Comparison of ENCODE assay signal across 9 cellular contexts in the genomic region with DNA sequence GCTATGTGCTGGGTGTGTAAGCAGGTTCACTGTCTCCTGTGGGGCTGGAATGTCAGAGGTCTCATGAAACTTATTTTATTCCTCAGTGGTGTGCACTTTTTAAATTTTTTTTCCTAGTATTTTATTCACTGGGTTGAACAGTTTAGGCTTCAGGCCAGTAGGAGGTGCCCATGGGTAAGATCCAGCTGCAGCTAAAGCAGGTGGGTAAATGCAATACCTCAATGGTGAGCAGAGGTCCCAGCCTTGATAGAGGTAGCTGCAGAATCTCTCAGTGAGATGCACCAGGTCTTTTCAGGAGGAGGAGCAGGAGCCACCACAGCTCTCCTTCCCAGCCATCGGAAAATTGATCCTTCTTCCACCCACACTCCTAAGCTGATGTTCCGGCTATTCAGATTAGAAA. TPM values are rescaled to one million over a fixed set of nuclear protein-coding genes. Genes with fewer than 3 reads are reported as not detected.
DNase-seq lines count a peak whose midpoint lies in the region; ATAC-seq and TF ChIP-seq lines count a peak whose summit lies in the region.
"Had no signal": no experiment of that assay in that cellular context is flagged by ENCODE, and none has a peak within 500 bp of the region (broad histone marks: within the 10 kb centered on the region; RNA-seq: fewer than 3 reads in every experiment).

No MANE protein-coding gene starts in this region.

- DNase-seq in CD1c-positive myeloid dendritic cell (ENCODE audit: extremely low spot score) = peak; percentile 37
- peak; percentile 8 for DNase-seq in GM23248
- DNase-seq in WERI-Rb-1 = no peak
- DNase-seq in iPS DF 19.7 (ENCODE audit: low read depth, low spot score) = peak; percentile 45
- no peak for DNase-seq in amniotic stem cell (lab: John Stamatoyannopoulos, UW)
- no peak for DNase-seq in NCI-H146 treated with DMSO at 0.1 percent for 48 hours (lab: John Stamatoyannopoulos, UW; ENCODE audit: unreplicated experiment)
- DNase-seq in COR-L47 (lab: John Stamatoyannopoulos, UW) = no peak
- DNase-seq: thyroid gland had no signal

- no peaks in the 10 kb centered on the region for H3K79me2 ChIP-seq in GM23248 (ENCODE audit: insufficient read depth)

- H3K4me3 ChIP-seq in GM23248 (no peak overlapping the region), WERI-Rb-1 (ENCODE audit: low read depth, low read length) (no peak overlapping the region)
- H3K4me3 ChIP-seq: thyroid gland had no signal

- H3K9me2 ChIP-seq in GM23248 (ENCODE audit: insufficient read depth) = no peaks in the 10 kb centered on the region

- H3K36me3 ChIP-seq in GM23248 (ENCODE audit: low read depth) = no peaks in the 10 kb centered on the region
- no peaks in the 10 kb centered on the region for H3K36me3 ChIP-seq in WERI-Rb-1
- H3K36me3 ChIP-seq: thyroid gland had no signal

- H2AFZ ChIP-seq in GM23248 = no peak overlapping the region

- H4K20me1 ChIP-seq in GM23248 (ENCODE audit: insufficient read depth) = no peaks in the 10 kb centered on the region

- H3K27ac ChIP-seq in GM23248 = no peak overlapping the region
- H3K27ac ChIP-seq in WERI-Rb-1 = no peak overlapping the region
- H3K27ac ChIP-seq: thyroid gland had no signal

- ATAC-seq in GM21381 (IDR thresholded peaks at IDR 0.05; ENCODE audit: unreplicated experiment) = no peak

- TF ChIP-seq CTCF in WERI-Rb-1 (IDR thresholded peaks at IDR 0.05; ENCODE audit: low read depth, low read length) = peak; percentile 21; the same call in 1 of the 2 replicates

- in situ Hi-C loops in GM23248 (cut with MboI) = no loop called here

- no peaks in the 10 kb centered on the region for H3F3A ChIP-seq in GM23248 (ENCODE audit: insufficient read depth)

- H3K27me3 ChIP-seq in GM23248 (replicated peaks; ENCODE audit: insufficient read depth) = no peaks in the 10 kb centered on the region
- H3K27me3 ChIP-seq in WERI-Rb-1 (ENCODE audit: insufficient read depth, low read depth, severe bottlenecking) = peaks cover 56% of the 10 kb centered on the region
- H3K27me3 ChIP-seq: thyroid gland had no signal

- no peaks in the 10 kb centered on the region for H3K9me3 ChIP-seq in GM23248 (ENCODE audit: low read depth)
- no peaks in the 10 kb centered on the region for H3K9me3 ChIP-seq in WERI-Rb-1 (ENCODE audit: severe bottlenecking)
- H3K9me3 ChIP-seq: thyroid gland had no signal

- WGBS in GM23248 (ENCODE audit: low coverage in 1 of 2, low lambda C conversion rate in 2 of 2, missing lambda C conversion rate in 2 of 2), 2 experiments = 57 to 59% methylated on average over 2 of the region's 2 CpGs

- no peak overlapping the region for H3K9ac ChIP-seq in GM23248

- H3K4me2 ChIP-seq in GM23248 (ENCODE audit: unreplicated experiment) = no peak overlapping the region

- no peaks in the 10 kb centered on the region for H3K4me1 ChIP-seq in GM23248 (ENCODE audit: insufficient read depth)
- H3K4me1 ChIP-seq: thyroid gland had no signal

RNA-seq across cellular contexts. Expression of gene OR6N2, which starts 12.6 kb away (rescaled TPM):
- not detected in 2 replicates for total RNA-seq in GM23248 (2014; rRNA removed; shearing (Covaris generic))
- polyA plus RNA-seq in GM23248 (2016; fragmentation: Nextera tagmentation; extraction: Ambion mirVana) = not detected in 2 replicates
- total RNA-seq: thyroid gland had no signal

RNA-seq across cellular contexts. Expression of gene OR6N1, which starts 21.6 kb away (rescaled TPM):
- total RNA-seq in GM23248 (2014; rRNA removed; shearing (Covaris generic)) = not detected in 2 replicates
- not detected in 2 replicates for polyA plus RNA-seq in GM23248 (2016; fragmentation: Nextera tagmentation; extraction: Ambion mirVana)
- total RNA-seq: thyroid gland had no signal

RNA-seq across cellular contexts. Expression of gene MNDA, which starts 37.5 kb away (rescaled TPM):
- not detected in 2 replicates for total RNA-seq in GM23248 (2014; rRNA removed; shearing (Covaris generic))
- polyA plus RNA-seq in GM23248 (2016; fragmentation: Nextera tagmentation; extraction: Ambion mirVana) = not detected in 2 replicates

RNA-seq across cellular contexts. Expression of gene OR6K6, which starts 39.1 kb away (rescaled TPM):
- not detected in 2 replicates for total RNA-seq in GM23248 (2014; rRNA removed; shearing (Covaris generic))
- not detected in 2 replicates for polyA plus RNA-seq in GM23248 (2016; fragmentation: Nextera tagmentation; extraction: Ambion mirVana)
- total RNA-seq: thyroid gland had no signal

Comparison
In these comparisons a context has a peak if more than half of its experiments do, and no peak if none do; other contexts are left out.
1. DNase-seq: peak in CD1c-positive myeloid dendritic cell (single experiment), GM23248 (single experiment) and iPS DF 19.7 (single experiment); none in WERI-Rb-1 (single experiment), amniotic stem cell (single experiment), NCI-H146 treated with DMSO at 0.1 percent for 48 hours (single experiment) and COR-L47 (single experiment).